25 cellular contexts compared by ENCODE assay signal in the genomic region with DNA sequence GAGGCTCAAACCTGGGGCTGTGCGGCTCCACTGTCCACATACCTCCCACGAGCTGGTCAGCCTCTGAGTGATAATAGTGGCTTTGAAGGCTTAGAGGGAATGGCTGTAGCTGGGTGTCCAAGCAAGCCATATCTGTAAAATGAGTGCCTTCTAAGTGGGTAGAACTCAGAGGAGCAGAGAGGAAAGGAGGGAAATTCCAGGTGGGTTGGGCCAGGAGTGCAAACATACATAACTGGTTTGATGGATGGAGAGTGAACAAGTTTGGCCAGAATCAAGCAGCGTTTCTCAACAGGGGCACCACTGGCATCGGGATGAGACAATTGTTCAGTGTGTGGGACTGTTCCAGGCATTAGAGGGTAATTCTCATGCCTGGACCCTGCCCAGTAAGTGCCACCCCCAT.
A peak's percentile ranks its signal among the peaks of the same experiment; 100 is the strongest.
DNase-seq lines count a peak whose midpoint lies in the region; ATAC-seq and TF ChIP-seq lines count a peak whose summit lies in the region.
"Had no signal": no experiment of that assay in that cellular context is flagged by ENCODE, and none has a peak within 500 bp of the region (broad histone marks: within the 10 kb centered on the region; RNA-seq: fewer than 3 reads in every experiment).

No MANE protein-coding gene starts in this region.

- H3K36me3 Mint-ChIP-seq in CD4-positive, alpha-beta T cell (ENCODE audit: low read depth): no peaks in the 10 kb centered on the region
- H3K36me3 Mint-ChIP-seq: neural progenitor cell had no signal

- H3K4me3 ChIP-seq in RWPE2 (ENCODE audit: severe bottlenecking) (no peak overlapping the region), spleen (no peak overlapping the region)
- H3K4me3 ChIP-seq: heart right ventricle, neural progenitor cell, thyroid gland had no signal

- DNase-seq in DMS53 treated with DMSO at 0.1 percent for 48 hours (lab: John Stamatoyannopoulos, UW; ENCODE audit: unreplicated experiment): peak; percentile 2
- DNase-seq in RWPE2 (ENCODE audit: low spot score): no peak
- peak in 1 of 2 donors; percentile 42 for DNase-seq in foreskin keratinocyte
- no peak for DNase-seq in spleen
- no peak for DNase-seq in CD4-positive, alpha-beta T cell
- no peak for DNase-seq in activated T-cell treated with anti-CD3 and anti-CD28 coated beads, Interleukin-2, amount 50 U/mL, for 48 hours
- DNase-seq in GDM1 (lab: John Stamatoyannopoulos, UW): no peak
- DNase-seq: activated CD4-positive, alpha-beta T cell treated with anti-CD3 and anti-CD28 coated beads for 48 hours; activated gamma-delta T cell; activated naive CD8-positive, alpha-beta T cell treated with anti-CD3 and anti-CD28 coated beads, Interleukin-2, amount 50 U/mL, for 24 hours; activated T-cell treated with anti-CD3 and anti-CD28 coated beads, Interleukin-2, amount 50 U/mL, for 1 hour; DMS79; effector CD4-positive, alpha-beta T cell; GF-D8; heart right ventricle; kidney glomerular epithelial cell; NCI-H1436 treated with DMSO at 0.1 percent for 48 hours; NCI-H446 treated with DMSO at 0.1 percent for 48 hours; NCI-H82; thyroid gland had no signal

- WGBS in spleen, 5 donors: 69 to 93% (median 85%) methylated on average over 4 of the region's 4 CpGs

- H3K4me1 Mint-ChIP-seq in CD4-positive, alpha-beta T cell (ENCODE audit: low read depth): no peaks in the 10 kb centered on the region
- H3K4me1 Mint-ChIP-seq: activated naive CD8-positive, alpha-beta T cell treated with anti-CD3 and anti-CD28 coated beads, Interleukin-2, amount 50 U/mL, for 24 hours; neural progenitor cell had no signal

- no peaks in the 10 kb centered on the region for H3K36me3 ChIP-seq in RWPE2 (ENCODE audit: low read depth)
- H3K36me3 ChIP-seq in spleen: no peaks in the 10 kb centered on the region
- H3K36me3 ChIP-seq: heart right ventricle, neural progenitor cell, thyroid gland had no signal

- no peak overlapping the region for H3K4me3 Mint-ChIP-seq in CD4-positive, alpha-beta T cell
- H3K4me3 Mint-ChIP-seq: activated naive CD8-positive, alpha-beta T cell treated with anti-CD3 and anti-CD28 coated beads, Interleukin-2, amount 50 U/mL, for 24 hours; neural progenitor cell; stimulated activated naive CD8-positive, alpha-beta T cell treated with anti-CD3 and anti-CD28 coated beads, Interleukin-15, Interleukin-2, amounts not matched to agents 100 ng/mL and 50 ng/mL, for 24 hours; T-helper 2 cell treated with Interferon-gamma antibody and Interleukin-4, amounts not matched to agents 5 μg/mL and 100 μg/mL, for 36 hours had no signal

- CTCF ChIA-PET in CD4-positive, alpha-beta T cell (lab: Charles Lee): no interaction called here

- H3K9me3 ChIP-seq in RWPE2 (ENCODE audit: severe bottlenecking) (no peaks in the 10 kb centered on the region), spleen (peaks cover 0 to 7% (median 0%) of the 10 kb centered on the region in 8 donors)
- H3K9me3 ChIP-seq in CD4-positive, alpha-beta T cell (ENCODE audit: control insufficient read depth, low read length): no peaks in the 10 kb centered on the region
- H3K9me3 ChIP-seq: thyroid gland had no signal

- H3K27ac ChIP-seq in RWPE2 (ENCODE audit: poor library complexity, severe bottlenecking) (no peak overlapping the region), foreskin keratinocyte (peak overlapping the region; percentile 56), spleen (peak overlapping the region in 5 of 8 donors; percentile 4 to 63 (median 52))
- no peak overlapping the region for H3K27ac ChIP-seq in CD4-positive, alpha-beta T cell (ENCODE audit: low read depth, low read length)
- H3K27ac ChIP-seq: epithelial cell of prostate, neural progenitor cell, thyroid gland had no signal

- TF ChIP-seq POLR2A in spleen (IDR thresholded peaks at IDR 0.05): no peak

- peaks cover 25% of the 10 kb centered on the region for H3K27me3 Mint-ChIP-seq in CD4-positive, alpha-beta T cell

- TF ChIP-seq CTCF in RWPE2 (IDR thresholded peaks at IDR 0.05; ENCODE audit: poor library complexity, severe bottlenecking): no peak
- no peak for TF ChIP-seq CTCF in foreskin keratinocyte (conservative IDR thresholded peaks at IDR 0.05)
- TF ChIP-seq CTCF in spleen (IDR thresholded peaks at IDR 0.05 in 8 of 11, conservative IDR thresholded peaks at IDR 0.05 in 3 of 11): no peak
- TF ChIP-seq CTCF in CD4-positive, alpha-beta T cell (IDR thresholded peaks at IDR 0.05): no peak

- H3K27me3 ChIP-seq in RWPE2 (ENCODE audit: insufficient read depth, poor library complexity, severe bottlenecking) (no peaks in the 10 kb centered on the region), foreskin keratinocyte (no peaks in the 10 kb centered on the region), spleen (replicated peaks in 1 of 7) (peaks cover 0 to 8% (median 0%) of the 10 kb centered on the region in 7 donors)
- H3K27me3 ChIP-seq in CD4-positive, alpha-beta T cell (ENCODE audit: control insufficient read depth, insufficient read depth, low read length): no peaks in the 10 kb centered on the region
- H3K27me3 ChIP-seq: neural progenitor cell, thyroid gland had no signal

- H3K4me1 ChIP-seq in RWPE2 (ENCODE audit: insufficient read depth, poor library complexity, severe bottlenecking): peaks cover 3% of the 10 kb centered on the region
- H3K4me1 ChIP-seq in foreskin keratinocyte: peaks cover 6% of the 10 kb centered on the region
- H3K4me1 ChIP-seq in spleen: peaks cover 0 to 5% (median 0%) of the 10 kb centered on the region in 6 donors
- H3K4me1 ChIP-seq: neural progenitor cell, thyroid gland had no signal

- intact Hi-C loops in spleen (cut with DNase I; ENCODE audit: low total_unique reads): no loop called here
- intact Hi-C loops in CD4-positive, alpha-beta T cell (cut with DNase I, micrococcal nuclease): no loop called here

- no peaks in the 10 kb centered on the region for H3K9me3 Mint-ChIP-seq in CD4-positive, alpha-beta T cell
- H3K9me3 Mint-ChIP-seq: stimulated activated naive CD8-positive, alpha-beta T cell treated with anti-CD3 and anti-CD28 coated beads, Interleukin-15, Interleukin-2, amounts not matched to agents 100 ng/mL and 50 ng/mL, for 24 hours; T-helper 2 cell treated with Interferon-gamma antibody and Interleukin-4, amounts not matched to agents 5 μg/mL and 100 μg/mL, for 36 hours had no signal

- H3K27ac Mint-ChIP-seq in CD4-positive, alpha-beta T cell: no peak overlapping the region
- H3K27ac Mint-ChIP-seq: activated naive CD8-positive, alpha-beta T cell treated with anti-CD3 and anti-CD28 coated beads, Interleukin-2, amount 50 U/mL, for 24 hours; neural progenitor cell; stimulated activated naive CD8-positive, alpha-beta T cell treated with anti-CD3 and anti-CD28 coated beads, Interleukin-15, Interleukin-2, amounts not matched to agents 100 ng/mL and 50 ng/mL, for 24 hours; T-helper 2 cell treated with Interferon-gamma antibody and Interleukin-4, amounts not matched to agents 5 μg/mL and 100 μg/mL, for 36 hours had no signal

- ATAC-seq in RWPE2 (ENCODE audit: low read depth) (peak; percentile 35), foreskin keratinocyte (peak; percentile 86), GM21576 (IDR thresholded peaks at IDR 0.05; ENCODE audit: unreplicated experiment) (no peak)
- ATAC-seq in CD4-positive, alpha-beta T cell (ENCODE audit: poor library complexity): no peak
- ATAC-seq: activated naive CD8-positive, alpha-beta T cell treated with anti-CD3 and anti-CD28 coated beads, Interleukin-2, amount 50 U/mL, for 24 hours; heart right ventricle had no signal

- POLR2A ChIA-PET in CD4-positive, alpha-beta T cell (lab: Charles Lee): no interaction called here

Comparison
In these comparisons a context has a peak if more than half of its experiments do, and no peak if none do; other contexts are left out.
1. ATAC-seq: peak in RWPE2 (single experiment) and foreskin keratinocyte (single experiment); none in GM21576 (single experiment) and CD4-positive, alpha-beta T cell (single experiment).
2. H3K27ac ChIP-seq: peak in foreskin keratinocyte (single experiment) and spleen (5 of 8); none in RWPE2 (single experiment) and CD4-positive, alpha-beta T cell (single experiment).